Comparison of ENCODE assay signal across 10 cellular contexts in genomic region chr4:3355266-3355748, GRCh38.
DNase-seq lines count a peak whose midpoint lies in the region; ATAC-seq and TF ChIP-seq lines count a peak whose summit lies in the region.
"Had no signal": no experiment of that assay in that cellular context is flagged by ENCODE, and none has a peak within 500 bp of the region (broad histone marks: within the 10 kb centered on the region; RNA-seq: fewer than 3 reads in every experiment).

No MANE protein-coding gene starts in this region.

- intact Hi-C loops in posterior cingulate gyrus (cut with DNase I): no loop called here

- no peak for TF ChIP-seq CTCF in GM13977 (IDR thresholded peaks at IDR 0.05; ENCODE audit: extremely low read depth, insufficient read depth, missing control alignments)

- DNase-seq in GM13977 (ENCODE audit: low spot score) (peak; percentile 66), dermis blood vessel endothelial cell (peak; percentile 41), AG08395 (ENCODE audit: low spot score) (no peak), posterior cingulate gyrus (no peak)
- no peak for DNase-seq in stimulated activated CD4-positive, alpha-beta T cell treated with anti-CD3 and anti-CD28 coated beads, Interleukin-4, amount 100 ng/mL, for 1 hour
- DNase-seq: WERI-Rb-1 had no signal

- ATAC-seq in GM19463 (IDR thresholded peaks at IDR 0.05; ENCODE audit: unreplicated experiment) (peak; percentile 74), HG03159 (IDR thresholded peaks at IDR 0.05; ENCODE audit: unreplicated experiment) (peak; percentile 85), HG02840 (IDR thresholded peaks at IDR 0.05; ENCODE audit: low FRiP score, unreplicated experiment) (no peak)
- ATAC-seq: Panc1 had no signal

- in situ Hi-C loops in GM13977 (cut with MboI; ENCODE audit: low pct_unique_long_range_greater_than_20kb, low sequenced_read_pairs, unreplicated experiment): no loop called here

Comparison
In these comparisons a context has a peak if more than half of its experiments do, and no peak if none do; other contexts are left out.
1. DNase-seq: peak in GM13977 (single experiment) and dermis blood vessel endothelial cell (single experiment); none in AG08395 (single experiment), stimulated activated CD4-positive, alpha-beta T cell treated with anti-CD3 and anti-CD28 coated beads, Interleukin-4, amount 100 ng/mL, for 1 hour (single experiment) and posterior cingulate gyrus (0 of 10).